ENCODE assay signal across 8 cellular contexts in the genomic region with DNA sequence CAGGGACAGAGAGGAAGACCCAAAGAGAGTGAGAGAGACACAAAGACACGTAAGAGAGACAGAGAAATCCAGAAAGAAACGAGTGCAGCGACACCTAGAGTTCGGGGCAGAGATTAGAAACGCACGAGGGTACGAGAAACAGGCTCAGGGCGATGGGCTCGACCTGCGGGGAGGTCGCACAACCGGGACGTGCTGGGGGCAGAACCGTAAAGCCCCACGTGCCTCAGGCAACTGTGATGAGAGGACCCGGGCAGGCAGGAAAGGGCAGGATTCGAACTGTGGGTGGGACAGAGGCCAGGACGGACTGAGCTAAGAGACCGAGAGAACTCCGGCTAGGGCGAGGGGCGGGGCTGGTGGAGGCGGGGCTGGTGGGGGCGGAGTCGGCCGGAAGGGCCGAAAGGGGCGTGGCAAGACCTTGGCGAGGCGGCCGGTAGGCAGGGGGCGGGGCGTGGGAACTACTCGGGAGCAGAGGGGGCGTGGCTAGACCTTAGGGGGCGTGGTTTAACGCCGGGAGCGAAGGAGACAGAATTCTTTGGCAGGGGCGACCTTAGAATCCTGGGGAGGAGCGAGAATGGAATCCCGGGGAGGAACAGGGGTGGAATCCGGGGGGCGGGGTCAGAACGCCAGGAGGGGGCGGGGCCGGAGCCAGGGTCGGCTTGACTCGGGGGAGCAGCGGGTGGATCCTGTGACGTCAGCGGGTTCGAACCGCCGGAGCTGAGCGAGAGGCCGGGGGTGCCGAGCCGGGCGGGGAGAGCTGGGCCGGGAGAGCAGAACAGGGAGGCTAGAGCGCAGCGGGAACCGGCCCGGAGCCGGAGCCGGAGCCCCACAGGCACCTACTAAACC. TPM values are rescaled to one million over a fixed set of nuclear protein-coding genes. Genes with fewer than 3 reads are reported as not detected.
DNase-seq lines count a peak whose midpoint lies in the region; ATAC-seq and TF ChIP-seq lines count a peak whose summit lies in the region.

Gene NECTIN2, plus strand, starts transcription at position 686 of the 843 bp plus-strand sequence. CDS start 229 bp downstream, outside the sequence.

- H3K4me1 Mint-ChIP-seq in T-helper 2 cell treated with Interferon-gamma antibody and Interleukin-4, amounts not matched to agents 5 μg/mL and 100 μg/mL, for 36 hours (ENCODE audit: low read depth): peaks cover 17% of the 10 kb centered on the region

- under 1% methylated on average over 57 of the region's 67 CpGs for WGBS in prostate gland
- 0% methylated on average over 41 to 42 of the region's 67 CpGs for WGBS in upper lobe of left lung, 2 donors

- no peaks in the 10 kb centered on the region for H3K36me3 ChIP-seq in A673 (ENCODE audit: insufficient read depth, low read length, poor library complexity, severe bottlenecking)
- no peaks in the 10 kb centered on the region for H3K36me3 ChIP-seq in prostate gland
- H3K36me3 ChIP-seq in upper lobe of left lung: no peaks in the 10 kb centered on the region

- no peak for TF ChIP-seq EP300 in upper lobe of left lung (IDR thresholded peaks at IDR 0.05)

- intact Hi-C loops in A673 (cut with micrococcal nuclease; ENCODE audit: unreplicated experiment) (loop anchor here (1.0 to 10.0 kb wide), 4 partner anchors 45 to 161 kb away; partner anchors contain the start of gene TOMM40), left ventricle myocardium superior (cut with micrococcal nuclease) (no loop called here), prostate gland (cut with DNase I) (loop anchor here (2.0 to 5.0 kb wide), 3 partner anchors 37 to 106 kb away; partner anchors contain the start of genes BCAM and TOMM40)

- ATAC-seq in left ventricle myocardium superior: peak; percentile 86
- ATAC-seq in upper lobe of left lung (ENCODE audit: low FRiP score in 2 of 2): peak; percentile 93 to 97

- H3K27me3 Mint-ChIP-seq in T-helper 2 cell treated with Interferon-gamma antibody and Interleukin-4, amounts not matched to agents 5 μg/mL and 100 μg/mL, for 36 hours (ENCODE audit: low read depth): peaks cover 35% of the 10 kb centered on the region

- H3K4me1 ChIP-seq in A673 (ENCODE audit: insufficient read depth, low read length, poor library complexity, severe bottlenecking) (peaks cover 29% of the 10 kb centered on the region), prostate gland (replicated peaks) (peaks cover 11% of the 10 kb centered on the region), upper lobe of left lung (peaks cover 35 to 63% (median 43%) of the 10 kb centered on the region in 4 donors)

- TF ChIP-seq CTCF in A673 (conservative IDR thresholded peaks at IDR 0.05; ENCODE audit: low read depth, low read length) (peak; percentile 91), prostate gland (IDR thresholded peaks at IDR 0.05) (peak; percentile 39 to 91 (median 74)), upper lobe of left lung (IDR thresholded peaks at IDR 0.05) (peak; percentile 58 to 90 (median 80))

- peak within 1 kb of the TSS; percentile 96 for H3K27ac ChIP-seq in A673 (ENCODE audit: low read depth, low read length, poor library complexity, severe bottlenecking)
- H3K27ac ChIP-seq in angular gyrus (ENCODE audit: low read depth, low read length): peak within 1 kb of the TSS; percentile 62
- peak within 1 kb of the TSS; percentile 99 to 100 for H3K27ac ChIP-seq in prostate gland
- peak within 1 kb of the TSS; percentile 96 to 100 (median 98) for H3K27ac ChIP-seq in upper lobe of left lung

- no peaks in the 10 kb centered on the region for H3K9me3 Mint-ChIP-seq in T-helper 2 cell treated with Interferon-gamma antibody and Interleukin-4, amounts not matched to agents 5 μg/mL and 100 μg/mL, for 36 hours

- H3K4me3 ChIP-seq in A673 (ENCODE audit: low read depth, low read length, poor library complexity, severe bottlenecking) (peak within 1 kb of the TSS; percentile 64), prostate gland (peak within 1 kb of the TSS; percentile 99 to 100), upper lobe of left lung (peak within 1 kb of the TSS; percentile 86 to 89 (median 88))

- H3K27me3 ChIP-seq in A673 (replicated peaks; ENCODE audit: insufficient read depth, low read depth, low read length, poor library complexity) (no peaks in the 10 kb centered on the region), prostate gland (replicated peaks; ENCODE audit: insufficient read depth) (no peaks in the 10 kb centered on the region), upper lobe of left lung (no peaks in the 10 kb centered on the region)

- DNase-seq in A673 (ENCODE audit: low spot score): peak; percentile 99
- DNase-seq in GM19240 (ENCODE audit: insufficient read length, low spot score): peak; percentile 82
- DNase-seq in NCI-H1694 treated with DMSO at 0.1 percent for 48 hours (lab: John Stamatoyannopoulos, UW): peak; percentile 95
- DNase-seq in T-helper 2 cell treated with Interferon-gamma antibody and Interleukin-4, amounts not matched to agents 5 μg/mL and 100 μg/mL, for 36 hours (ENCODE audit: low spot score): peak; percentile 85
- peak; percentile 100 for DNase-seq in left ventricle myocardium superior
- DNase-seq in prostate gland (ENCODE audit: low spot score): peak; percentile 100
- DNase-seq in upper lobe of left lung: peak; percentile 98 to 99

- H3K36me3 Mint-ChIP-seq in T-helper 2 cell treated with Interferon-gamma antibody and Interleukin-4, amounts not matched to agents 5 μg/mL and 100 μg/mL, for 36 hours (ENCODE audit: low read depth): no peaks in the 10 kb centered on the region

- TF ChIP-seq POLR2A in prostate gland (IDR thresholded peaks at IDR 0.05) (peak; percentile 97), upper lobe of left lung (IDR thresholded peaks at IDR 0.05) (peak; percentile 13 to 94 (median 90))

- peak within 1 kb of the TSS; percentile 86 for H3K4me3 Mint-ChIP-seq in T-helper 2 cell treated with Interferon-gamma antibody and Interleukin-4, amounts not matched to agents 5 μg/mL and 100 μg/mL, for 36 hours

- peak within 1 kb of the TSS; percentile 68 for H3K27ac Mint-ChIP-seq in T-helper 2 cell treated with Interferon-gamma antibody and Interleukin-4, amounts not matched to agents 5 μg/mL and 100 μg/mL, for 36 hours

- CTCF ChIA-PET in A673 (lab: Charles Lee): interaction anchor here (0.6 to 1.0 kb wide), 3 partner anchors 44 to 106 kb away, joined by 4 to 10 read pairs (median 6); no protein-coding TSS in a partner anchor

- H3K9me3 ChIP-seq in A673 (ENCODE audit: low read depth, low read length, poor library complexity, severe bottlenecking) (no peaks in the 10 kb centered on the region), prostate gland (no peaks in the 10 kb centered on the region), upper lobe of left lung (no peaks in the 10 kb centered on the region)

- POLR2A ChIA-PET in A673 (lab: Charles Lee; ENCODE audit: low non-redundant PET): interaction anchor here (0.6 kb wide), 1 partner anchor 156 kb away, joined by 5 read pairs; no protein-coding TSS in a partner anchor

- BruUV-seq in A673 (replicated peaks; lab: Mats Ljungman, UMichigan): no TSS peak

RNA-seq across cellular contexts. Expression of gene NECTIN2, which starts in this region (rescaled TPM):
- total RNA-seq in A673 (2021) (76.7 and 83.6 TPM in 2 replicates), left ventricle myocardium superior (35.4 TPM), prostate gland (100 to 1,000 TPM; 223 to 279 TPM), upper lobe of left lung (100 to 1,000 TPM in 4 of 6 donors, 10 to 100 TPM in 2; 52.2 to 152 (median 109) TPM)

Comparison
In these comparisons a context has a peak if more than half of its experiments do, and no peak if none do; other contexts are left out.
1. Peak in every context shown above with its lines: DNase-seq, ATAC-seq, H3K4me3 ChIP-seq and H3K27ac ChIP-seq.